Comparison of ENCODE assay signal across 18 cellular contexts in the genomic region with DNA sequence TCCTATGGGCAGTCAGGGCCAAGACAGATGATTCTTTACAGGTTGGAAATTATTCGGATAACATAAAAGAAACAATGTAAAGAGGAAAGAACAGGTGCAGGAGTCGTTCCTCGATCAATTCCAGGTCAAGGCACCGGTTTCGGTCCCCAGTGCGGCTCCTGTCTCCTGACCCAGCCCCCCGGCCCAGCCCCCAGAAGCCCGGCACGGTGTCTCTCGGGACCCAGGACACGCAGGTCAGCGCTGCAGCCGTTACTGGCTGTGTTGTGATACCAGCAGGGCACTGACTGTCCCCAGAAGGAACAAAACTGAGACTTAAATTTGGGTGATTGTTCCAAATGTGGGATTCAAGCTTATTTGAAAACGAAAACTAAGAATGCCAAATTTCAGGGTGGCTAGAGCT. TPM values are rescaled to one million over a fixed set of nuclear protein-coding genes. Genes with fewer than 3 reads are reported as not detected.
A peak's percentile ranks its signal among the peaks of the same experiment; 100 is the strongest.
DNase-seq lines count a peak whose midpoint lies in the region; ATAC-seq and TF ChIP-seq lines count a peak whose summit lies in the region.
"Had no signal": no experiment of that assay in that cellular context is flagged by ENCODE, and none has a peak within 500 bp of the region (broad histone marks: within the 10 kb centered on the region; RNA-seq: fewer than 3 reads in every experiment).

No MANE protein-coding gene starts in this region.

- peak overlapping the region in 6 of 8 donors; percentile 34 to 88 (median 59) for H3K4me3 Mint-ChIP-seq in CD4-positive, alpha-beta memory T cell
- peak overlapping the region in 7 of 10 donors; percentile 45 to 84 (median 75) for H3K4me3 Mint-ChIP-seq in naive thymus-derived CD4-positive, alpha-beta T cell
- H3K4me3 Mint-ChIP-seq: H9 had no signal

- CTCF ChIA-PET in CD4-positive, alpha-beta memory T cell (lab: Charles Lee; ENCODE audit: partially characterized antibody) = interaction anchor here (1.0 kb wide), 1 partner anchor 12 kb away, joined by 3 read pairs; no protein-coding TSS in a partner anchor
- CTCF ChIA-PET in naive thymus-derived CD4-positive, alpha-beta T cell (lab: Charles Lee) = interaction anchor here (0.8 kb wide), 1 partner anchor 362 kb away, joined by 3 read pairs; no protein-coding TSS in a partner anchor

- peaks cover 42 to 56% of the 10 kb centered on the region in 2 donors for H3K36me3 Mint-ChIP-seq in CD4-positive, alpha-beta memory T cell
- H3K36me3 Mint-ChIP-seq in naive thymus-derived CD4-positive, alpha-beta T cell = peaks cover 18 to 46% (median 31%) of the 10 kb centered on the region in 5 donors

- no peak overlapping the region for H3K4me3 ChIP-seq in BLaER1 treated with 17β-estradiol and CSF1 and Interleukin-3, amounts not matched to agents 10 nM and 100 nM
- H3K4me3 ChIP-seq in CD4-positive, alpha-beta memory T cell (ENCODE audit: low read length in 2 of 2) = no peak overlapping the region
- no peak overlapping the region for H3K4me3 ChIP-seq in WERI-Rb-1 (ENCODE audit: low read depth, low read length)
- H3K4me3 ChIP-seq in naive thymus-derived CD4-positive, alpha-beta T cell (ENCODE audit: low read length) = no peak overlapping the region
- no peak overlapping the region for H3K4me3 ChIP-seq in hepatocyte
- H3K4me3 ChIP-seq: GM12878 had no signal

- H3K4me1 Mint-ChIP-seq in CD4-positive, alpha-beta memory T cell = peaks cover 48 to 90% (median 71%) of the 10 kb centered on the region in 4 donors
- H3K4me1 Mint-ChIP-seq in naive thymus-derived CD4-positive, alpha-beta T cell = peaks cover 65 to 90% (median 83%) of the 10 kb centered on the region in 7 donors

- H3K9me3 Mint-ChIP-seq in CD4-positive, alpha-beta memory T cell = peaks cover 0 to 4% (median 0%) of the 10 kb centered on the region in 8 donors
- H3K9me3 Mint-ChIP-seq in naive thymus-derived CD4-positive, alpha-beta T cell = peaks cover 0 to 9% (median 0%) of the 10 kb centered on the region in 11 donors
- H3K9me3 Mint-ChIP-seq: H9, IgD-negative memory B cell had no signal

- no peak overlapping the region for H2AFZ ChIP-seq in hepatocyte

- H3K9me2 ChIP-seq in hepatocyte (replicated peaks; ENCODE audit: insufficient read depth) = no peaks in the 10 kb centered on the region

- peaks cover 21% of the 10 kb centered on the region for H3K79me2 ChIP-seq in hepatocyte

- WGBS in hepatocyte (ENCODE audit: low lambda C conversion rate, missing lambda C conversion rate) = 89% methylated on average over 14 of the region's 14 CpGs

- H3K4me1 ChIP-seq in BLaER1 treated with 17β-estradiol and CSF1 and Interleukin-3, amounts not matched to agents 10 nM and 100 nM = peaks cover 89 to 96% (median 95%) of the 10 kb centered on the region in 10 experiments
- peaks cover 91% of the 10 kb centered on the region for H3K4me1 ChIP-seq in CD4-positive, alpha-beta memory T cell (ENCODE audit: insufficient read depth, low read length)
- H3K4me1 ChIP-seq in naive thymus-derived CD4-positive, alpha-beta T cell (ENCODE audit: control insufficient read depth in 2 of 2, insufficient read depth in 2 of 2, low read length in 2 of 2) = peaks cover 86 to 90% of the 10 kb centered on the region in 2 donors
- H3K4me1 ChIP-seq in hepatocyte (ENCODE audit: insufficient read depth) = peaks cover 13% of the 10 kb centered on the region

- no peak for ATAC-seq in naive thymus-derived CD4-positive, alpha-beta T cell
- ATAC-seq in HG03159 (IDR thresholded peaks at IDR 0.05; ENCODE audit: unreplicated experiment) = no peak
- ATAC-seq: GM12878 had no signal

- no peaks in the 10 kb centered on the region; a peak in 2 of 22 replicates for H3K9me3 ChIP-seq in BLaER1 treated with 17β-estradiol and CSF1 and Interleukin-3, amounts not matched to agents 10 nM and 100 nM (replicated peaks in 1 of 11)
- no peaks in the 10 kb centered on the region for H3K9me3 ChIP-seq in CD4-positive, alpha-beta memory T cell (ENCODE audit: control insufficient read depth in 1 of 2, low read length in 2 of 2)
- H3K9me3 ChIP-seq in WERI-Rb-1 (ENCODE audit: severe bottlenecking) = no peaks in the 10 kb centered on the region
- H3K9me3 ChIP-seq in naive thymus-derived CD4-positive, alpha-beta T cell (ENCODE audit: control insufficient read depth in 2 of 3, low read length in 3 of 3) = no peaks in the 10 kb centered on the region
- H3K9me3 ChIP-seq in hepatocyte (ENCODE audit: low read depth) = no peaks in the 10 kb centered on the region

- no peak for DNase-seq in CD4-positive, alpha-beta memory T cell
- DNase-seq in WERI-Rb-1 = no peak
- DNase-seq in naive thymus-derived CD4-positive, alpha-beta T cell = peak in 1 of 9 donors; percentile 8
- DNase-seq in hepatocyte (ENCODE audit: low spot score) = no peak
- no peak for DNase-seq in DMS53 treated with DMSO at 0.1 percent for 48 hours (lab: John Stamatoyannopoulos, UW; ENCODE audit: unreplicated experiment)
- DNase-seq: DMS79, H9, NCI-H1417 treated with DMSO at 0.1 percent for 48 hours, NCI-H2029, NCI-H510A treated with DMSO at 0.1 percent for 48 hours had no signal

- intact Hi-C loops in CD4-positive, alpha-beta memory T cell (cut with micrococcal nuclease) = no loop called here
- intact Hi-C loops in naive thymus-derived CD4-positive, alpha-beta T cell (cut with micrococcal nuclease) = loop anchor here in 1 of 2 donors (1.0 kb wide), 1 partner anchor 14 kb away; no protein-coding TSS in a partner anchor

- peaks cover 0 to 16% (median 0%) of the 10 kb centered on the region in 11 experiments; a peak in 3 of 22 replicates for H3K36me3 ChIP-seq in BLaER1 treated with 17β-estradiol and CSF1 and Interleukin-3, amounts not matched to agents 10 nM and 100 nM
- peaks cover 13% of the 10 kb centered on the region for H3K36me3 ChIP-seq in CD4-positive, alpha-beta memory T cell (ENCODE audit: insufficient read depth, low read length)
- H3K36me3 ChIP-seq in WERI-Rb-1 (no peaks in the 10 kb centered on the region), hepatocyte (replicated peaks; ENCODE audit: insufficient read depth, low read depth) (no peaks in the 10 kb centered on the region)
- H3K36me3 ChIP-seq in naive thymus-derived CD4-positive, alpha-beta T cell (ENCODE audit: control insufficient read depth in 2 of 3, insufficient read depth in 3 of 3, low read length in 3 of 3) = peaks cover 0 to 24% (median 0%) of the 10 kb centered on the region in 3 experiments

- H3K27ac Mint-ChIP-seq in CD4-positive, alpha-beta memory T cell = peak overlapping the region in 6 of 7 donors; percentile 29 to 94 (median 80)
- H3K27ac Mint-ChIP-seq in naive thymus-derived CD4-positive, alpha-beta T cell = peak overlapping the region in 7 of 9 donors; percentile 76 to 96 (median 92)

- peaks cover 76 to 98% (median 84%) of the 10 kb centered on the region in 11 experiments for H4K20me1 ChIP-seq in BLaER1 treated with 17β-estradiol and CSF1 and Interleukin-3, amounts not matched to agents 10 nM and 100 nM
- no peaks in the 10 kb centered on the region for H4K20me1 ChIP-seq in hepatocyte (ENCODE audit: insufficient read depth, poor library complexity, severe bottlenecking)

- POLR2A ChIA-PET in CD4-positive, alpha-beta memory T cell (lab: Charles Lee; ENCODE audit: partially characterized antibody) = interaction anchor here (0.8 to 9.5 kb wide), 3 partner anchors 11 to 38 kb away, joined by 3 to 113 read pairs (median 17); no protein-coding TSS in a partner anchor
- POLR2A ChIA-PET in naive thymus-derived CD4-positive, alpha-beta T cell (lab: Charles Lee) = interaction anchor here (1.2 to 13.0 kb wide), 3 partner anchors 11 to 17 kb away, joined by 3 to 137 read pairs (median 6); no protein-coding TSS in a partner anchor

- no peak overlapping the region for H3K9ac ChIP-seq in BLaER1 treated with 17β-estradiol and CSF1 and Interleukin-3, amounts not matched to agents 10 nM and 100 nM

- H3K27me3 Mint-ChIP-seq in CD4-positive, alpha-beta memory T cell = no peaks in the 10 kb centered on the region
- peaks cover 0 to 5% (median 0%) of the 10 kb centered on the region in 5 donors for H3K27me3 Mint-ChIP-seq in naive thymus-derived CD4-positive, alpha-beta T cell
- H3K27me3 Mint-ChIP-seq: IgD-negative memory B cell had no signal

- peak overlapping the region in 1 of 11 experiments; percentile 35; a peak in 1 of 22 replicates for H3K27ac ChIP-seq in BLaER1 treated with 17β-estradiol and CSF1 and Interleukin-3, amounts not matched to agents 10 nM and 100 nM
- no peak overlapping the region for H3K27ac ChIP-seq in CD4-positive, alpha-beta memory T cell (ENCODE audit: low read depth, low read length)
- H3K27ac ChIP-seq in WERI-Rb-1 (peak overlapping the region; percentile 72), hepatocyte (no peak overlapping the region)
- H3K27ac ChIP-seq in naive thymus-derived CD4-positive, alpha-beta T cell (ENCODE audit: low read depth, low read length) = peak overlapping the region; percentile 53

- H3K4me2 ChIP-seq in BLaER1 treated with 17β-estradiol and CSF1 and Interleukin-3, amounts not matched to agents 10 nM and 100 nM = peak overlapping the region in 10 of 11 experiments; percentile 29 to 100 (median 62); a peak in 15 of 22 replicates
- no peak overlapping the region for H3K4me2 ChIP-seq in hepatocyte

- TF ChIP-seq CTCF in WERI-Rb-1 (IDR thresholded peaks at IDR 0.05; ENCODE audit: low read depth, low read length) (no peak), hepatocyte (IDR thresholded peaks at IDR 0.05; ENCODE audit: poor library complexity) (no peak)

- no peaks in the 10 kb centered on the region for H3K27me3 ChIP-seq in BLaER1 treated with 17β-estradiol and CSF1 and Interleukin-3, amounts not matched to agents 10 nM and 100 nM
- no peaks in the 10 kb centered on the region for H3K27me3 ChIP-seq in CD4-positive, alpha-beta memory T cell (ENCODE audit: insufficient read depth, low read length)
- H3K27me3 ChIP-seq in WERI-Rb-1 (ENCODE audit: insufficient read depth, low read depth, severe bottlenecking) (no peaks in the 10 kb centered on the region), hepatocyte (no peaks in the 10 kb centered on the region)
- no peaks in the 10 kb centered on the region for H3K27me3 ChIP-seq in naive thymus-derived CD4-positive, alpha-beta T cell (ENCODE audit: control insufficient read depth in 2 of 2, insufficient read depth in 2 of 2, low read length in 2 of 2)

RNA-seq across cellular contexts. Expression of gene RASA3, which starts 8.5 kb away (rescaled TPM):
- 100 to 1,000 TPM; 171 to 174 TPM for total RNA-seq in CD4-positive, alpha-beta memory T cell
- 100 to 1,000 TPM in 1 of 2 donors, 10 to 100 TPM in 1; 65.5 to 141 TPM for polyA plus RNA-seq in CD4-positive, alpha-beta memory T cell
- 100 to 1,000 TPM; 110 to 227 (median 199) TPM for total RNA-seq in naive thymus-derived CD4-positive, alpha-beta T cell
- polyA plus RNA-seq in naive thymus-derived CD4-positive, alpha-beta T cell = 100 to 1,000 TPM; 109 to 195 TPM
- 4.3 and 6.1 TPM in 2 replicates for total RNA-seq in hepatocyte
- polyA plus RNA-seq in hepatocyte = 5.6 and 5.8 TPM in 2 replicates

RNA-seq across cellular contexts. Expression of gene CFAP97D2, which starts 55.2 kb away (rescaled TPM):
- not detected for total RNA-seq in CD4-positive, alpha-beta memory T cell
- not detected for polyA plus RNA-seq in CD4-positive, alpha-beta memory T cell
- 1 to 10 TPM in 1 of 5 experiments, under 1 TPM in 1, not detected in 3; 0.27 to 1.1 TPM for total RNA-seq in naive thymus-derived CD4-positive, alpha-beta T cell
- polyA plus RNA-seq in naive thymus-derived CD4-positive, alpha-beta T cell = under 1 TPM in 1 of 2 donors, not detected in 1; 0.33 TPM
- not detected in 2 replicates for total RNA-seq in hepatocyte
- not detected in 2 replicates for polyA plus RNA-seq in hepatocyte
- total RNA-seq: G401, GM12878, H9, HT1080, LHCN-M2 had no signal
- polyA plus RNA-seq: BJ, GM12878, IgD-negative memory B cell had no signal

Comparison
In these comparisons a context has a peak if more than half of its experiments do, and no peak if none do; other contexts are left out.
1. H3K27ac ChIP-seq: peak in WERI-Rb-1 (single experiment) and naive thymus-derived CD4-positive, alpha-beta T cell (single experiment); none in CD4-positive, alpha-beta memory T cell (single experiment) and hepatocyte (single experiment).
2. RNA of gene RASA3, which starts 8.5 kb away (total RNA-seq): 110 to 227 TPM in naive thymus-derived CD4-positive, alpha-beta T cell and 171 to 174 TPM in CD4-positive, alpha-beta memory T cell; 4.3 to 6.1 TPM in hepatocyte; every median in the first group is over 10 times any median in the second.